In the genomic region with DNA sequence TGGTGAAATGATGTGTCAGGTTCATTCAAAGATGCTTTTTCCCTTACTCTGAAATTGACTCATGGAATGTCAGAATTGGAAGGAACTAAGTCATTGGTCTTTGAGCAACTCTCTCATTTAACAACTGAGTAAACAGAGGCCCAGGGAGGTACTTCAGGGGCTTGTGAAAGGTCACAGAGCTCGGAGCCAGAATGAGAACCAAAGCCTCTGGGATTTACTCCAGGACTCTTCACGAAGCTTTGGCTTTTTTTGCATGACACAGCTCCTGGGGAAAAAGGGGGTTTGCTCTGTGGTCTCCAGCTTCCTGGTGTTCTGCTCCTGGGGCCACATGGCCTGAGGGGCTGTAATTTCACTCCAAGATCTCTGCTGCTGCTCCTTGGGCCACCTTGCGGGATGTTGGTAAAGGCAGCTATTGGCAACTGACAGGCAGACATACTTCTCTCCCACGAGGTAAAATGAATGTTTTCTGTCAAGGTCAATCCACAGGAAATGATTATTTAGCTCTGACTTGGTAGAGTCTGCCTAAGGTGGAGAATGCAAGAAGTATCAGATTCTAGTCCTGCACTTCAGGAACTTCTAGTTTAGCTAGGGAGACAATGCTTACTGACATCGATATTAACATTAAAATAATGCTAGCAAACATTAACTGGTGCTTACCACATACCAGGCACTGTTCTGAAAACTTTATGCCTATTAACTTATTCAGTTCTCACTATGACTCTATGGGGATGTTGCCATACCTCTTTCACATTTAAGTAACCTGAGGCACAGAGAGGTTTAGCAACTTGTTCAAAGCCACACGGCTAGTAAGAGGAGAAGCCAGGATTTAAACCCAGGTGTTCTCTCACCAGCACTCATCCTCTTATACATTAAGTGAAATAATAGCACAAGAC, we compare ENCODE assay signal across 14 cellular contexts. TPM values are rescaled to one million over a fixed set of nuclear protein-coding genes. Genes with fewer than 3 reads are reported as not detected.
A peak's percentile ranks its signal among the peaks of the same experiment; 100 is the strongest.
DNase-seq lines count a peak whose midpoint lies in the region; ATAC-seq and TF ChIP-seq lines count a peak whose summit lies in the region.
"Had no signal": no experiment of that assay in that cellular context is flagged by ENCODE, and none has a peak within 500 bp of the region (broad histone marks: within the 10 kb centered on the region; RNA-seq: fewer than 3 reads in every experiment).

No MANE protein-coding gene starts in this region.

- H3K4me1 ChIP-seq in thyroid gland = peaks cover 33 to 63% of the 10 kb centered on the region in 2 donors

- WGBS in thyroid gland, 2 donors = 45 to 49% methylated on average over 6 of the region's 6 CpGs

- no peak overlapping the region for H3K27ac Mint-ChIP-seq in natural killer cell
- no peak overlapping the region for H3K27ac Mint-ChIP-seq in activated T-cell treated with anti-CD3 and anti-CD28 coated beads, Interleukin-2, amount 50 U/mL, for 72 hours
- H3K27ac Mint-ChIP-seq: dendritic cell treated with granulocyte-macrophage colony-stimulating factor and Interleukin-4, amounts not matched to agents 40 ng/mL and 50 ng/mL, for 4 days; stimulated activated naive CD8-positive, alpha-beta T cell treated with anti-CD3 and anti-CD28 coated beads, Interleukin-15, Interleukin-2, amounts not matched to agents 100 ng/mL and 50 ng/mL, for 24 hours had no signal

- intact Hi-C loops in thyroid gland (cut with DNase I) (no loop called here), natural killer cell (cut with micrococcal nuclease) (no loop called here)

- H3K4me1 Mint-ChIP-seq in natural killer cell = no peaks in the 10 kb centered on the region
- H3K4me1 Mint-ChIP-seq in activated T-cell treated with anti-CD3 and anti-CD28 coated beads, Interleukin-2, amount 50 U/mL, for 72 hours (ENCODE audit: low read depth) = no peaks in the 10 kb centered on the region

- no peaks in the 10 kb centered on the region for H3K9me3 Mint-ChIP-seq in natural killer cell
- H3K9me3 Mint-ChIP-seq in activated T-cell treated with anti-CD3 and anti-CD28 coated beads, Interleukin-2, amount 50 U/mL, for 72 hours = no peaks in the 10 kb centered on the region
- H3K9me3 Mint-ChIP-seq: dendritic cell treated with granulocyte-macrophage colony-stimulating factor and Interleukin-4, amounts not matched to agents 40 ng/mL and 50 ng/mL, for 4 days; stimulated activated naive CD8-positive, alpha-beta T cell treated with anti-CD3 and anti-CD28 coated beads, Interleukin-15, Interleukin-2, amounts not matched to agents 100 ng/mL and 50 ng/mL, for 24 hours had no signal

- peaks cover 37 to 69% of the 10 kb centered on the region in 2 donors for H3K27me3 Mint-ChIP-seq in natural killer cell (ENCODE audit: low read depth in 2 of 2)
- H3K27me3 Mint-ChIP-seq in activated T-cell treated with anti-CD3 and anti-CD28 coated beads, Interleukin-2, amount 50 U/mL, for 72 hours (ENCODE audit: low read depth) = peaks cover 72% of the 10 kb centered on the region

- DNase-seq in choroid plexus epithelial cell (ENCODE audit: low read depth) = peak; percentile 81
- peak; percentile 36 to 50 for DNase-seq in thyroid gland
- no peak for DNase-seq in natural killer cell
- no peak for DNase-seq in NCI-H82 (lab: John Stamatoyannopoulos, UW)
- DNase-seq in activated T-cell treated with anti-CD3 and anti-CD28 coated beads, Interleukin-2, amount 50 U/mL, for 72 hours = no peak
- DNase-seq: activated CD4-positive, CD25-positive, alpha-beta regulatory T cell; KG1; mucosa of descending colon; NCI-H2171 treated with DMSO at 0.1 percent for 48 hours; stimulated activated CD4-positive, alpha-beta T cell treated with anti-CD3 and anti-CD28 coated beads, Interleukin-15, amount 100 ng/mL, for 24 hours had no signal

- H3K27me3 ChIP-seq in thyroid gland = no peaks in the 10 kb centered on the region

- H3K4me3 Mint-ChIP-seq in natural killer cell = no peak overlapping the region
- no peak overlapping the region for H3K4me3 Mint-ChIP-seq in activated T-cell treated with anti-CD3 and anti-CD28 coated beads, Interleukin-2, amount 50 U/mL, for 72 hours
- H3K4me3 Mint-ChIP-seq: dendritic cell treated with granulocyte-macrophage colony-stimulating factor and Interleukin-4, amounts not matched to agents 40 ng/mL and 50 ng/mL, for 4 days; stimulated activated naive CD8-positive, alpha-beta T cell treated with anti-CD3 and anti-CD28 coated beads, Interleukin-15, Interleukin-2, amounts not matched to agents 100 ng/mL and 50 ng/mL, for 24 hours had no signal

- H3K36me3 Mint-ChIP-seq in natural killer cell = no peaks in the 10 kb centered on the region
- H3K36me3 Mint-ChIP-seq in activated T-cell treated with anti-CD3 and anti-CD28 coated beads, Interleukin-2, amount 50 U/mL, for 72 hours (ENCODE audit: insufficient read depth in 2 of 2) = no peaks in the 10 kb centered on the region

- H3K27ac ChIP-seq in thyroid gland = peak overlapping the region; percentile 13 to 52 (median 19)

- H3K4me3 ChIP-seq in choroid plexus epithelial cell (ENCODE audit: low read depth, low read length) (no peak overlapping the region), thyroid gland (replicated peaks in 1 of 3) (no peak overlapping the region)
- H3K4me3 ChIP-seq: mucosa of descending colon had no signal

- ATAC-seq in GM21737 (IDR thresholded peaks at IDR 0.05; ENCODE audit: unreplicated experiment) = peak; percentile 68
- ATAC-seq in HG03354 (IDR thresholded peaks at IDR 0.05; ENCODE audit: poor library complexity, severe bottlenecking, unreplicated experiment) = peak; percentile 91
- no peak for ATAC-seq in natural killer cell
- ATAC-seq in activated T-cell treated with anti-CD3 and anti-CD28 coated beads, Interleukin-2, amount 50 U/mL, for 72 hours (replicated peaks in 1 of 2) = no peak
- ATAC-seq: mucosa of descending colon had no signal

- no peaks in the 10 kb centered on the region for H3K36me3 ChIP-seq in thyroid gland

- H3K9me3 ChIP-seq in thyroid gland = no peaks in the 10 kb centered on the region
- H3K9me3 ChIP-seq: mucosa of descending colon had no signal

- TF ChIP-seq CTCF in choroid plexus epithelial cell (conservative IDR thresholded peaks at IDR 0.05; ENCODE audit: low read depth, low read length) = peak; percentile 27
- TF ChIP-seq CTCF in thyroid gland (IDR thresholded peaks at IDR 0.05) = no peak
- no peak for TF ChIP-seq CTCF in natural killer cell (IDR thresholded peaks at IDR 0.05)

- no peak for TF ChIP-seq POLR2A in thyroid gland (IDR thresholded peaks at IDR 0.05)

RNA-seq across cellular contexts. Expression of a gene that starts 16.1 kb away (rescaled TPM):
- total RNA-seq in thyroid gland (10 to 100 TPM in 3 of 4 donors, 1 to 10 TPM in 1; 6.3 to 28.0 (median 18.7) TPM), natural killer cell (not detected)
- not detected for total RNA-seq in activated T-cell treated with anti-CD3 and anti-CD28 coated beads, Interleukin-2, amount 50 U/mL, for 72 hours

Comparison
In these comparisons a context has a peak if more than half of its experiments do, and no peak if none do; other contexts are left out.
1. ATAC-seq: peak in GM21737 (single experiment) and HG03354 (single experiment); none in natural killer cell (0 of 3) and activated T-cell treated with anti-CD3 and anti-CD28 coated beads, Interleukin-2, amount 50 U/mL, for 72 hours (0 of 2).
2. DNase-seq: peak in choroid plexus epithelial cell (single experiment) and thyroid gland (2 of 2); none in natural killer cell (single experiment), NCI-H82 (single experiment) and activated T-cell treated with anti-CD3 and anti-CD28 coated beads, Interleukin-2, amount 50 U/mL, for 72 hours (0 of 2).
3. RNA of a gene that starts 16.1 kb away (total RNA-seq): 6.3 to 28.0 TPM in thyroid gland; not detected in activated T-cell treated with anti-CD3 and anti-CD28 coated beads, Interleukin-2, amount 50 U/mL, for 72 hours and not detected in natural killer cell; every median in the first group is over 4 times any median in the second.